In genomic region chr5:96336351-96336985, GRCh38 we compare ENCODE assay signal across 8 cellular contexts.
DNase-seq lines count a peak whose midpoint lies in the region; ATAC-seq lines count a peak whose summit lies in the region.

No MANE protein-coding gene starts in this region.

- DNase-seq in NCI-H82 treated with DMSO at 0.1 percent for 48 hours (lab: John Stamatoyannopoulos, UW; ENCODE audit: unreplicated experiment) (peak; percentile 29), fibroblast of gingiva (ENCODE audit: low read depth) (peak; percentile 88)
- peak; percentile 76 for DNase-seq in activated CD8-positive, alpha-beta memory T cell treated with anti-CD3 and anti-CD28 coated beads, Interleukin-2, amount 10 ng/mL, durations not matched to agents 7 days and 5 days
- DNase-seq in natural killer cell treated with Interleukin-12 subunit alpha and Interleukin-12 subunit beta and Interleukin-15 and Interleukin-18, amount 100 ng/mL, for 72 hours (ENCODE audit: low spot score) = peak; percentile 71

- no peak overlapping the region for H3K27ac Mint-ChIP-seq in activated CD8-positive, alpha-beta memory T cell treated with anti-CD3 and anti-CD28 coated beads, Interleukin-2, amount 10 ng/mL, durations not matched to agents 7 days and 5 days
- no peak overlapping the region for H3K27ac Mint-ChIP-seq in natural killer cell treated with Interleukin-12 subunit alpha and Interleukin-12 subunit beta and Interleukin-15 and Interleukin-18, amount 100 ng/mL, for 72 hours

- ATAC-seq in GM19023 (IDR thresholded peaks at IDR 0.05; ENCODE audit: unreplicated experiment) = peak; percentile 53
- ATAC-seq in HG03342 (IDR thresholded peaks at IDR 0.05; ENCODE audit: unreplicated experiment) = peak; percentile 59
- ATAC-seq in activated CD8-positive, alpha-beta memory T cell treated with anti-CD3 and anti-CD28 coated beads, Interleukin-2, amount 10 ng/mL, durations not matched to agents 7 days and 5 days = peak; percentile 92
- peak; percentile 78 to 87 for ATAC-seq in natural killer cell treated with Interleukin-12 subunit alpha and Interleukin-12 subunit beta and Interleukin-15 and Interleukin-18, amount 100 ng/mL, for 72 hours

- no peaks in the 10 kb centered on the region for H3K4me1 Mint-ChIP-seq in activated CD8-positive, alpha-beta memory T cell treated with anti-CD3 and anti-CD28 coated beads, Interleukin-2, amount 10 ng/mL, durations not matched to agents 7 days and 5 days
- H3K4me1 Mint-ChIP-seq in natural killer cell treated with Interleukin-12 subunit alpha and Interleukin-12 subunit beta and Interleukin-15 and Interleukin-18, amount 100 ng/mL, for 72 hours (ENCODE audit: low read depth in 2 of 2) = no peaks in the 10 kb centered on the region

- peak overlapping the region in 6 of 11 experiments; percentile 20 to 62 (median 36); a peak in 10 of 22 replicates for H3K27ac ChIP-seq in BLaER1 treated with 17β-estradiol and CSF1 and Interleukin-3, amounts not matched to agents 10 nM and 100 nM
- no peak overlapping the region for H3K27ac ChIP-seq in stomach smooth muscle (ENCODE audit: low read length)

- no peaks in the 10 kb centered on the region for H3K36me3 ChIP-seq in BLaER1 treated with 17β-estradiol and CSF1 and Interleukin-3, amounts not matched to agents 10 nM and 100 nM
- no peaks in the 10 kb centered on the region for H3K36me3 ChIP-seq in stomach smooth muscle (ENCODE audit: control insufficient read depth in 2 of 2, insufficient read depth in 2 of 2, low read length in 2 of 2)

- H3K9me3 Mint-ChIP-seq in activated CD8-positive, alpha-beta memory T cell treated with anti-CD3 and anti-CD28 coated beads, Interleukin-2, amount 10 ng/mL, durations not matched to agents 7 days and 5 days (ENCODE audit: low read depth) = no peaks in the 10 kb centered on the region
- no peaks in the 10 kb centered on the region for H3K9me3 Mint-ChIP-seq in natural killer cell treated with Interleukin-12 subunit alpha and Interleukin-12 subunit beta and Interleukin-15 and Interleukin-18, amount 100 ng/mL, for 72 hours

- H3K27me3 ChIP-seq in BLaER1 treated with 17β-estradiol and CSF1 and Interleukin-3, amounts not matched to agents 10 nM and 100 nM = no peaks in the 10 kb centered on the region
- no peaks in the 10 kb centered on the region for H3K27me3 ChIP-seq in stomach smooth muscle (ENCODE audit: control insufficient read depth in 1 of 2, insufficient read depth in 2 of 2, low read length in 2 of 2)

- H3K36me3 Mint-ChIP-seq in activated CD8-positive, alpha-beta memory T cell treated with anti-CD3 and anti-CD28 coated beads, Interleukin-2, amount 10 ng/mL, durations not matched to agents 7 days and 5 days = no peaks in the 10 kb centered on the region
- no peaks in the 10 kb centered on the region for H3K36me3 Mint-ChIP-seq in natural killer cell treated with Interleukin-12 subunit alpha and Interleukin-12 subunit beta and Interleukin-15 and Interleukin-18, amount 100 ng/mL, for 72 hours

- peak overlapping the region in 2 of 10 experiments; percentile 3 to 25; a peak in 2 of 20 replicates for H3K4me3 ChIP-seq in BLaER1 treated with 17β-estradiol and CSF1 and Interleukin-3, amounts not matched to agents 10 nM and 100 nM
- peak overlapping the region; percentile 35 to 57 for H3K4me3 ChIP-seq in stomach smooth muscle (ENCODE audit: low read length in 2 of 2)

- peak overlapping the region in 7 of 11 experiments; percentile 41 to 82 (median 74); a peak in 13 of 22 replicates for H3K4me2 ChIP-seq in BLaER1 treated with 17β-estradiol and CSF1 and Interleukin-3, amounts not matched to agents 10 nM and 100 nM

- peak overlapping the region in 3 of 11 experiments; percentile 1 to 52 (median 39); a peak in 4 of 22 replicates for H3K9ac ChIP-seq in BLaER1 treated with 17β-estradiol and CSF1 and Interleukin-3, amounts not matched to agents 10 nM and 100 nM
- H3K9ac ChIP-seq in stomach smooth muscle (ENCODE audit: low read length in 2 of 2) = peak overlapping the region; percentile 12 to 37

- H3K4me3 Mint-ChIP-seq in activated CD8-positive, alpha-beta memory T cell treated with anti-CD3 and anti-CD28 coated beads, Interleukin-2, amount 10 ng/mL, durations not matched to agents 7 days and 5 days = no peak overlapping the region
- H3K4me3 Mint-ChIP-seq in natural killer cell treated with Interleukin-12 subunit alpha and Interleukin-12 subunit beta and Interleukin-15 and Interleukin-18, amount 100 ng/mL, for 72 hours = no peak overlapping the region

- H4K20me1 ChIP-seq in BLaER1 treated with 17β-estradiol and CSF1 and Interleukin-3, amounts not matched to agents 10 nM and 100 nM = no peaks in the 10 kb centered on the region

- peaks cover 18% of the 10 kb centered on the region for H3K27me3 Mint-ChIP-seq in activated CD8-positive, alpha-beta memory T cell treated with anti-CD3 and anti-CD28 coated beads, Interleukin-2, amount 10 ng/mL, durations not matched to agents 7 days and 5 days
- H3K27me3 Mint-ChIP-seq in natural killer cell treated with Interleukin-12 subunit alpha and Interleukin-12 subunit beta and Interleukin-15 and Interleukin-18, amount 100 ng/mL, for 72 hours = peaks cover 12 to 16% of the 10 kb centered on the region in 2 donors

- H3K9me3 ChIP-seq in BLaER1 treated with 17β-estradiol and CSF1 and Interleukin-3, amounts not matched to agents 10 nM and 100 nM (replicated peaks in 1 of 11) = no peaks in the 10 kb centered on the region
- no peaks in the 10 kb centered on the region for H3K9me3 ChIP-seq in stomach smooth muscle (ENCODE audit: control insufficient read depth in 2 of 2, low read length in 2 of 2)

- CTCF ChIA-PET in activated CD8-positive, alpha-beta memory T cell treated with anti-CD3 and anti-CD28 coated beads, Interleukin-2, amount 10 ng/mL, durations not matched to agents 7 days and 5 days (lab: Charles Lee) = interaction anchor here (0.6 to 4.3 kb wide), 32 partner anchors 8 to 576 kb away, joined by 3 to 40 read pairs (median 5); partner anchors contain the start of genes ELL2 and GLRX

- peaks cover 0 to 79% (median 37%) of the 10 kb centered on the region in 10 experiments; a peak in 15 of 20 replicates for H3K4me1 ChIP-seq in BLaER1 treated with 17β-estradiol and CSF1 and Interleukin-3, amounts not matched to agents 10 nM and 100 nM
- peaks cover 5% of the 10 kb centered on the region for H3K4me1 ChIP-seq in stomach smooth muscle (ENCODE audit: control insufficient read depth, insufficient read depth, low read length)

Comparison
In these comparisons a context has a peak if more than half of its experiments do, and no peak if none do; other contexts are left out.
1. DNase-seq: peak in every context shown above with its lines; median percentile 88 in fibroblast of gingiva; 76 in activated CD8-positive, alpha-beta memory T cell treated with anti-CD3 and anti-CD28 coated beads, Interleukin-2, amount 10 ng/mL, durations not matched to agents 7 days and 5 days; 71 in natural killer cell treated with Interleukin-12 subunit alpha and Interleukin-12 subunit beta and Interleukin-15 and Interleukin-18, amount 100 ng/mL, for 72 hours; 29 in NCI-H82 treated with DMSO at 0.1 percent for 48 hours.